In genomic region chr2:40827371-40827770, GRCh38 we compare ENCODE assay signal across 16 cellular contexts.
DNase-seq lines count a peak whose midpoint lies in the region; ATAC-seq and TF ChIP-seq lines count a peak whose summit lies in the region.
"Had no signal": no experiment of that assay in that cellular context is flagged by ENCODE, and none has a peak within 500 bp of the region (broad histone marks: within the 10 kb centered on the region; RNA-seq: fewer than 3 reads in every experiment).

No MANE protein-coding gene starts in this region.

- H3K4me3 ChIP-seq in fibroblast of the aortic adventitia (ENCODE audit: low read depth, low read length), result no peak overlapping the region

- ATAC-seq in GM21360 (IDR thresholded peaks at IDR 0.05; ENCODE audit: unreplicated experiment), result no peak

- CTCF ChIA-PET in HEK293T (lab: Yijun Ruan, JAX), result no interaction called here

- no peak for TF ChIP-seq CTCF in fibroblast of the aortic adventitia (IDR thresholded peaks at IDR 0.05; ENCODE audit: insufficient read depth, low read length)

- DNase-seq in NCI-H748 (lab: John Stamatoyannopoulos, UW; ENCODE audit: unreplicated experiment) (peak; percentile 16), NCI-H748 treated with DMSO at 0.1 percent for 48 hours (lab: John Stamatoyannopoulos, UW) (no peak), DMS53 treated with DMSO at 0.1 percent for 48 hours (lab: John Stamatoyannopoulos, UW; ENCODE audit: unreplicated experiment) (peak; percentile 67), OCI-M1 (lab: John Stamatoyannopoulos, UW) (peak; percentile 79), fibroblast of the aortic adventitia (ENCODE audit: low read depth) (peak; percentile 1), HEK293T (ENCODE audit: extremely low spot score) (no peak)
- DNase-seq: C1 segment of cervical spinal cord; EL; HFFc6; NCI-H1436 treated with DMSO at 0.1 percent for 48 hours; NCI-H2107; NCI-H446 treated with DMSO at 0.1 percent for 48 hours; NK-92 treated with Interleukin-12 subunit alpha and Interleukin-12 subunit beta, amount 100 ng/mL, for 24 hours; RPMI8226; SIG-M5 had no signal

- POLR2A ChIA-PET in HEK293T (lab: Yijun Ruan, JAX), result no interaction called here

TF ChIP-seq in HEK293T, 16 proteins besides CTCF, POLR2A, EP300 and RAD21:
- no peak for TF ChIP-seq TARDBP (IDR thresholded peaks at IDR 0.05)
- no peak for TF ChIP-seq ZNF384 (IDR thresholded peaks at IDR 0.05)
- TF ChIP-seq SUZ12 (IDR thresholded peaks at IDR 0.05), result no peak

Comparison
In these comparisons a context has a peak if more than half of its experiments do, and no peak if none do; other contexts are left out.
1. DNase-seq: peak in NCI-H748 (single experiment), DMS53 treated with DMSO at 0.1 percent for 48 hours (single experiment), OCI-M1 (single experiment) and fibroblast of the aortic adventitia (single experiment); none in NCI-H748 treated with DMSO at 0.1 percent for 48 hours (single experiment) and HEK293T (single experiment).